In genomic region chr7:81719865-81720264, GRCh38 we compare ENCODE assay signal across 26 cellular contexts. TPM values are rescaled to one million over a fixed set of nuclear protein-coding genes. Genes with fewer than 3 reads are reported as not detected.
"Had no signal": no experiment of that assay in that cellular context is flagged by ENCODE, and none has a peak within 500 bp of the region (broad histone marks: within the 10 kb centered on the region; RNA-seq: fewer than 3 reads in every experiment).

No MANE protein-coding gene starts in this region.

- DNase-seq: activated B cell treated with CpG ODN at 0.5 μM for 24 hours; activated CD4-positive, alpha-beta T cell treated with anti-CD3 and anti-CD28 coated beads for 1 hour; activated CD4-positive, alpha-beta T cell treated with anti-CD3 and anti-CD28 coated beads, Interleukin-2, amount 10 ng/mL, durations not matched to agents 24 days and 14 days; activated CD4-positive, alpha-beta T cell treated with anti-CD3 and anti-CD28 coated beads, Interleukin-2, amount 50 U/mL, for 48 hours; activated CD8-positive, alpha-beta memory T cell treated with anti-CD3 and anti-CD28 coated beads, Interleukin-2, amount 10 ng/mL, durations not matched to agents 7 days and 5 days; activated effector memory CD4-positive, alpha-beta T cell treated with Interleukin-2 at 50 U/mL for 16 hours; activated naive CD4-positive, alpha-beta T cell; activated T-cell treated with anti-CD3 and anti-CD28 coated beads, Interleukin-2, amount 50 U/mL, for 24 hours; amniotic stem cell; body of pancreas; central memory CD4-positive, alpha-beta T cell; KG1; NCI-H1092 treated with DMSO at 0.1 percent for 48 hours; NCI-H1417 treated with DMSO at 0.1 percent for 48 hours; NCI-H1694; NCI-H2029 treated with DMSO at 0.1 percent for 48 hours; NCI-H510A treated with DMSO at 0.1 percent for 48 hours; NCI-H69; Peyer's patch; SHP77 treated with DMSO at 0.1 percent for 48 hours; T-cell; T-helper 2 cell; T1000 had no signal

- H3K27ac ChIP-seq: ascending aorta, body of pancreas, Peyer's patch had no signal

- ATAC-seq: activated CD8-positive, alpha-beta memory T cell treated with anti-CD3 and anti-CD28 coated beads, Interleukin-2, amount 10 ng/mL, durations not matched to agents 7 days and 5 days; body of pancreas; T-cell had no signal

RNA-seq across cellular contexts. Expression of gene HGF, which starts 50.0 kb away (rescaled TPM):
- total RNA-seq: activated B cell treated with CpG ODN at 0.5 μM for 24 hours; activated CD4-positive, alpha-beta T cell treated with anti-CD3 and anti-CD28 coated beads, Interleukin-2, amount 10 ng/mL, durations not matched to agents 24 days and 14 days; activated CD8-positive, alpha-beta memory T cell treated with anti-CD3 and anti-CD28 coated beads, Interleukin-2, amount 10 ng/mL, durations not matched to agents 7 days and 5 days; activated T-helper 1 cell treated with anti-CD3 and anti-CD28 coated beads, Interleukin-12 subunit alpha, Interleukin-12 subunit beta, Interleukin-2, Interleukin-4 antibody, amounts not matched to agents 30 ng/mL and 10 ng/mL and 1 ng/mL, durations not matched to agents 14 hours and 24 hours and 36 hours; MCF 10A had no signal
